ENCODE assay signal across 13 cellular contexts in the genomic region with DNA sequence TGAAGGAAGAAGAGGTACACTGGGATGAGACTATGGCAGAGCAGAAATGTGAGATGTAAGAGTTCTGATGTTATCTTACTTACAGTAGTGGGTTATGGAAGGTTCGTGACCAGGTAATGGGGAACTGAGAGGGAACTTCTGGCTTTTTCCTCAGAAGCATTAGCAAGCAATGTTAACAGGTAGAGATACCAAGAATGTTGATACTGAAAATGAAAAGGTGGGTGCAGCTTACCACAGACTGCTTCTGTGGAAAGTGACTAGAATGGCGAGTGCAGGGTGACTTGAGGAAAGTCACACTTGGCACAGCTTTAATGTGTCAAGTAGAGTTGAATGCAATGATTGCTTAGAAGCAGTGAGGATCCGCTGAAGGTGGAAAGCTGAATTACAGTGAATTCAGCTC.
DNase-seq lines count a peak whose midpoint lies in the region; ATAC-seq and TF ChIP-seq lines count a peak whose summit lies in the region.
"Had no signal": no experiment of that assay in that cellular context is flagged by ENCODE, and none has a peak within 500 bp of the region (broad histone marks: within the 10 kb centered on the region; RNA-seq: fewer than 3 reads in every experiment).

No MANE protein-coding gene starts in this region.

- H3K9me3 ChIP-seq in tibial nerve, result no peaks in the 10 kb centered on the region
- no peaks in the 10 kb centered on the region for H3K9me3 ChIP-seq in adrenal gland (replicated peaks in 1 of 3)
- H3K9me3 ChIP-seq: sigmoid colon had no signal

- WGBS in tibial nerve, 2 donors, result 89 to 93% methylated on average over 3 of the region's 3 CpGs
- 75 to 82% (median 78%) methylated on average over 3 of the region's 3 CpGs for WGBS in adrenal gland, 4 donors

- H3K4me1 ChIP-seq in tibial nerve (peaks cover 0 to 42% (median 2%) of the 10 kb centered on the region in 4 donors), adrenal gland (replicated peaks in 1 of 2) (peaks cover 0 to 12% of the 10 kb centered on the region in 2 donors)

- intact Hi-C loops in adrenal gland (cut with DNase I), result no loop called here

- no peaks in the 10 kb centered on the region for H3K27me3 ChIP-seq in tibial nerve
- no peaks in the 10 kb centered on the region for H3K27me3 ChIP-seq in adrenal gland
- H3K27me3 ChIP-seq: sigmoid colon had no signal

- DNase-seq in GM13976 (ENCODE audit: low spot score), result peak; percentile 28
- no peak for DNase-seq in tibial nerve (ENCODE audit: low spot score in 2 of 2)
- no peak for DNase-seq in adrenal gland
- no peak for DNase-seq in germinal center (ENCODE audit: low spot score)
- DNase-seq in NCI-H82 treated with DMSO at 0.1 percent for 48 hours (lab: John Stamatoyannopoulos, UW; ENCODE audit: unreplicated experiment), result no peak
- DNase-seq: hypothalamus, NCI-H187 treated with DMSO at 0.1 percent for 48 hours, sigmoid colon had no signal

- TF ChIP-seq CTCF in GM13976 (IDR thresholded peaks at IDR 0.05; ENCODE audit: borderline replicate concordance, control extremely low read depth, extremely low read depth, insufficient read depth, missing control alignments) (no peak), tibial nerve (IDR thresholded peaks at IDR 0.05) (no peak), adrenal gland (IDR thresholded peaks at IDR 0.05) (no peak)

- H3K36me3 ChIP-seq in tibial nerve, result no peaks in the 10 kb centered on the region
- no peaks in the 10 kb centered on the region for H3K36me3 ChIP-seq in adrenal gland (replicated peaks in 1 of 2)

- ATAC-seq in GM19043 (IDR thresholded peaks at IDR 0.05; ENCODE audit: low read depth, unreplicated experiment) (peak; percentile 54), HG02588 (IDR thresholded peaks at IDR 0.05; ENCODE audit: unreplicated experiment) (peak; percentile 94), HG03432 (IDR thresholded peaks at IDR 0.05; ENCODE audit: unreplicated experiment) (peak; percentile 94)
- ATAC-seq: Panc1 had no signal

- no peak for TF ChIP-seq POLR2A in tibial nerve (IDR thresholded peaks at IDR 0.05)
- TF ChIP-seq POLR2A in adrenal gland (IDR thresholded peaks at IDR 0.05), result no peak

- H3K27ac ChIP-seq in tibial nerve, result no peak overlapping the region
- H3K27ac ChIP-seq in adrenal gland, result no peak overlapping the region
- H3K27ac ChIP-seq: C4-2B, sigmoid colon had no signal

- in situ Hi-C loops in GM13976 (cut with MboI; ENCODE audit: low sequenced_read_pairs, unreplicated experiment), result no loop called here

- no peak for TF ChIP-seq EP300 in tibial nerve (IDR thresholded peaks at IDR 0.05)

- H3K4me3 ChIP-seq in tibial nerve (no peak overlapping the region), adrenal gland (no peak overlapping the region)
- H3K4me3 ChIP-seq: sigmoid colon had no signal
